In the genomic region with DNA sequence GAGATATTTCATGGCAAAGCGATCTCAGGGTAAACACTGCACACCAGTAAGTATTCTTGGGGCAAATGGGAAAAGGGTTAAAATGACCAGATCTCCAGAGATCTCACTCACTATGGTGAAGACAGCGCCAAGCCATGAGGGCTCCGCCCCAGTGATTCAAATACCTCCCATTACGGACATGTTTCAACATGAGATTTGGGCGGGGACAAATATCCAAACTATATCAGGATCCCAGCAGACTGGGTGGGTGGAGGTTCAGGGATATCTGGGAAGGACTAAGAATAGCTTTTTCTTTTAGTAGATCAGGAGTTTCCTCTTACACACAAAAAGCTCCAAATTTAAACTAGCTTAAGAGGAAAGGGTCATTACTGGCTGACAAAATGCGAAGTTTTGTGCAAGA, we compare ENCODE assay signal across 24 cellular contexts.
"Had no signal": no experiment of that assay in that cellular context is flagged by ENCODE, and none has a peak within 500 bp of the region (broad histone marks: within the 10 kb centered on the region; RNA-seq: fewer than 3 reads in every experiment).

No MANE protein-coding gene starts in this region.

- H3K27me3 Mint-ChIP-seq: memory B cell, naive B cell had no signal

- DNase-seq: dermis blood vessel endothelial cell; dorsolateral prefrontal cortex; effector CD4-positive, alpha-beta T cell; effector memory CD4-positive, alpha-beta T cell; foreskin keratinocyte; heart left ventricle; hypothalamus; immature natural killer cell; left cardiac atrium; left lung; left ventricle myocardium superior; lower lobe of right lung; mucosa of descending colon; naive B cell had no signal

- FAIRE-seq: colon, endothelial cell of umbilical vein, frontal cortex, keratinocyte had no signal

- H3K9me3 Mint-ChIP-seq: memory B cell, mesothelial cell of epicardium, naive B cell had no signal

- H3K4me3 ChIP-seq: coronary artery, dorsolateral prefrontal cortex, esophagus muscularis mucosa, gastroesophageal sphincter, heart left ventricle, hepatocyte, left lung, lower lobe of right lung, mucosa of descending colon had no signal

- H3K4me1 Mint-ChIP-seq: immature natural killer cell, memory B cell, mesothelial cell of epicardium, naive B cell had no signal

- ATAC-seq: foreskin keratinocyte, gastroesophageal sphincter, heart left ventricle, left cardiac atrium, left lung, left ventricle myocardium superior, lower lobe of right lung, mucosa of descending colon had no signal

- H3K36me3 Mint-ChIP-seq: immature natural killer cell had no signal

- H3K36me3 ChIP-seq: esophagus muscularis mucosa, gastroesophageal sphincter, heart left ventricle, left lung, lower lobe of right lung had no signal

- H3K4me3 Mint-ChIP-seq: immature natural killer cell, memory B cell, mesothelial cell of epicardium, naive B cell had no signal

- H3K27ac Mint-ChIP-seq: immature natural killer cell, memory B cell, mesothelial cell of epicardium, naive B cell had no signal

- H3K27me3 ChIP-seq: dorsolateral prefrontal cortex, esophagus muscularis mucosa, foreskin keratinocyte, gastroesophageal sphincter, heart left ventricle, hepatocyte, left lung had no signal
